2 cellular contexts compared by ENCODE assay signal in the genomic region with DNA sequence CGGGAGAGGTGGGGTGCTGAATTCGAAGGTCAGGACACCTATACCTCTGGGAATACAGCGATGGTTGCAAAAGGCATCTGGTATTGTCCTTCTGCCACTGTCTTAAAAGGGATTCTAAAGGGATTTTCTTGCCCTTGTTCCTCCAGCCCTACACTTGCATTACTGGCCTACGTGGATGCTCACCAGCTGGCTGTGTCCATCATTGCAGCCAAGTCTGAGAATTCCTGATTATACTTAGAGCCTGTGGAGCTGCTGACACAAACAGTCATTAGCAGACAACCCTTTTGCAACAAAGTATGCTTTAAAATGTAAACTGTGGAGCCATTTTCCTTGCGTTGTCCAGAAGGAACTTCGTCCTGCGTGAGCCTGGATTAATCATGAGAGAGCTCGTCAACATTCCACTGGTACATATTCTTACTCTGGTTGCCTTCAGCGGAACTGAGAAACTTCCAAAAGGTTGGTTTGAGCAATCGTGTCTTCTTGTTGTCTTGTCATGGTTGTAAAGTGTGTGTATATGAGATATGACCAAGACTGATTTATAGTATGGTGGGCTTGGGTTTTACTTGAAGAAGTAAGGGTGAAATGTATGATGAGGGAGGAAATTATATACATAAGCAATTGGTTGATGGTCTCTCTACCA.
TF ChIP-seq lines count a peak whose summit lies in the region.

MUSK (plus strand) TSS at position 264 of the 640 bp plus-strand sequence; CDS start at position 378, 114 bp downstream.

TF ChIP-seq in IMR-90, 13 proteins besides CTCF, POLR2A, EP300 and RAD21:
- TF ChIP-seq RFX5 (IDR thresholded peaks at IDR 0.05; ENCODE audit: low read depth, low read length) = no peak

TF ChIP-seq in endothelial cell of umbilical vein, 7 proteins besides CTCF, POLR2A, EP300 and RAD21:
- TF ChIP-seq EZH2 (IDR thresholded peaks at IDR 0.05; ENCODE audit: borderline replicate concordance, low read depth, low read length, severe bottlenecking) = no peak
- TF ChIP-seq POLR2AphosphoS5 (IDR thresholded peaks at IDR 0.05; ENCODE audit: insufficient read depth, low read depth, low read length) = no peak
- no peak for TF ChIP-seq GATA2 (IDR thresholded peaks at IDR 0.05; ENCODE audit: insufficient read depth, insufficient read length, low read depth, low read length)
- no peak for TF ChIP-seq MAX (IDR thresholded peaks at IDR 0.05; ENCODE audit: insufficient read depth, insufficient read length)
- no peak for TF ChIP-seq FOS (IDR thresholded peaks at IDR 0.05; ENCODE audit: borderline replicate concordance, insufficient read depth, low read length)
- TF ChIP-seq MYC (IDR thresholded peaks at IDR 0.05; ENCODE audit: low read depth, low read length) = no peak
- no peak for TF ChIP-seq JUN (IDR thresholded peaks at IDR 0.05; ENCODE audit: borderline replicate concordance, insufficient read depth, insufficient read length, low read depth)
